In genomic region chr20:36070451-36070850, GRCh38 we compare ENCODE assay signal across 1 cellular context.
TF ChIP-seq lines count a peak whose summit lies in the region.

No MANE protein-coding gene starts in this region.

TF ChIP-seq in HepG2, 621 proteins besides CTCF, POLR2A, EP300 and RAD21 (continued from another document and continues in another):
- TF ChIP-seq, protein P1, sequence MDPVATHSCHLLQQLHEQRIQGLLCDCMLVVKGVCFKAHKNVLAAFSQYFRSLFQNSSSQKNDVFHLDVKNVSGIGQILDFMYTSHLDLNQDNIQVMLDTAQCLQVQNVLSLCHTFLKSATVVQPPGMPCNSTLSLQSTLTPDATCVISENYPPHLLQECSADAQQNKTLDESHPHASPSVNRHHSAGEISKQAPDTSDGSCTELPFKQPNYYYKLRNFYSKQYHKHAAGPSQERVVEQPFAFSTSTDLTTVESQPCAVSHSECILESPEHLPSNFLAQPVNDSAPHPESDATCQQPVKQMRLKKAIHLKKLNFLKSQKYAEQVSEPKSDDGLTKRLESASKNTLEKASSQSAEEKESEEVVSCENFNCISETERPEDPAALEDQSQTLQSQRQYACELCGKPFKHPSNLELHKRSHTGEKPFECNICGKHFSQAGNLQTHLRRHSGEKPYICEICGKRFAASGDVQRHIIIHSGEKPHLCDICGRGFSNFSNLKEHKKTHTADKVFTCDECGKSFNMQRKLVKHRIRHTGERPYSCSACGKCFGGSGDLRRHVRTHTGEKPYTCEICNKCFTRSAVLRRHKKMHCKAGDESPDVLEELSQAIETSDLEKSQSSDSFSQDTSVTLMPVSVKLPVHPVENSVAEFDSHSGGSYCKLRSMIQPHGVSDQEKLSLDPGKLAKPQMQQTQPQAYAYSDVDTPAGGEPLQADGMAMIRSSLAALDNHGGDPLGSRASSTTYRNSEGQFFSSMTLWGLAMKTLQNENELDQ (CRISPR knock-in tag; IDR thresholded peaks at IDR 0.05; ENCODE audit: borderline replicate concordance): no peak
- no peak for TF ChIP-seq FLYWCH1 (CRISPR knock-in tag; IDR thresholded peaks at IDR 0.05)
- no peak for TF ChIP-seq KDM1A (CRISPR knock-in tag; IDR thresholded peaks at IDR 0.05)
- TF ChIP-seq GPBP1L1 (CRISPR knock-in tag; IDR thresholded peaks at IDR 0.05): no peak
- TF ChIP-seq MXI1 (IDR thresholded peaks at IDR 0.05; ENCODE audit: borderline replicate concordance, low read depth, low read length): no peak
- no peak for TF ChIP-seq CCDC6 (CRISPR knock-in tag; IDR thresholded peaks at IDR 0.05)
- no peak for TF ChIP-seq DBP (CRISPR knock-in tag; IDR thresholded peaks at IDR 0.05; ENCODE audit: not compliant biosample characterization)
- TF ChIP-seq THAP7 (CRISPR knock-in tag; IDR thresholded peaks at IDR 0.05): no peak
- TF ChIP-seq NFIC (IDR thresholded peaks at IDR 0.05; ENCODE audit: low read length): no peak
- peak; percentile 50; the same call in 1 of the 2 replicates for TF ChIP-seq ZNF556 (CRISPR knock-in tag; IDR thresholded peaks at IDR 0.05; ENCODE audit: borderline replicate concordance)
- no peak for TF ChIP-seq AHR (CRISPR knock-in tag; IDR thresholded peaks at IDR 0.05)
- TF ChIP-seq HOXD1 (CRISPR knock-in tag; IDR thresholded peaks at IDR 0.05): no peak
- TF ChIP-seq ZNF660 (CRISPR knock-in tag; IDR thresholded peaks at IDR 0.05; ENCODE audit: borderline replicate concordance, low read depth): no peak
- TF ChIP-seq HNRNPLL (IDR thresholded peaks at IDR 0.05; ENCODE audit: low read depth, low read length, poor library complexity, severe bottlenecking): no peak
- 0 out of 2 replicates have a peak, but pooled peaks have one; percentile 30 for TF ChIP-seq ZNF12 (CRISPR knock-in tag; IDR thresholded peaks at IDR 0.05)
- peak; percentile 6 for TF ChIP-seq ZNF883 (CRISPR knock-in tag; IDR thresholded peaks at IDR 0.05; ENCODE audit: not compliant biosample characterization)
- TF ChIP-seq ZNF18 (CRISPR knock-in tag; IDR thresholded peaks at IDR 0.05; ENCODE audit: insufficient replicate concordance): no peak
- TF ChIP-seq, protein P2, sequence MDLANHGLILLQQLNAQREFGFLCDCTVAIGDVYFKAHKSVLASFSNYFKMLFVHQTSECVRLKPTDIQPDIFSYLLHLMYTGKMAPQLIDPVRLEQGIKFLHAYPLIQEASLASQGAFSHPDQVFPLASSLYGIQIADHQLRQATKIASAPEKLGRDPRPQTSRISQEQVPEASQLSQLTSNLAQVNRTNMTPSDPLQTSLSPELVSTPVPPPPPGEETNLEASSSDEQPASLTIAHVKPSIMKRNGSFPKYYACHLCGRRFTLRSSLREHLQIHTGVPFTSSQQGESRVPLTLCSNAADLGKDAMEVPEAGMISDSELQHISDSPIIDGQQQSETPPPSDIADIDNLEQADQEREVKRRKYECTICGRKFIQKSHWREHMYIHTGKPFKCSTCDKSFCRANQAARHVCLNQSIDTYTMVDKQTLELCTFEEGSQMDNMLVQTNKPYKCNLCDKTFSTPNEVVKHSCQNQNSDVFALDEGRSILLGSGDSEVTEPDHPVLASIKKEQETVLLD (CRISPR knock-in tag; IDR thresholded peaks at IDR 0.05; ENCODE audit: low read depth): no peak
- TF ChIP-seq ZNF20 (CRISPR knock-in tag; IDR thresholded peaks at IDR 0.05): no peak
- no peak for TF ChIP-seq YEATS2 (CRISPR knock-in tag; IDR thresholded peaks at IDR 0.05; ENCODE audit: borderline replicate concordance)
- no peak for TF ChIP-seq CENPX (CRISPR knock-in tag; IDR thresholded peaks at IDR 0.05)
- TF ChIP-seq RBAK (CRISPR knock-in tag; IDR thresholded peaks at IDR 0.05): no peak
- no peak for TF ChIP-seq TGIF2 (CRISPR knock-in tag; IDR thresholded peaks at IDR 0.05)
- TF ChIP-seq, protein P3, sequence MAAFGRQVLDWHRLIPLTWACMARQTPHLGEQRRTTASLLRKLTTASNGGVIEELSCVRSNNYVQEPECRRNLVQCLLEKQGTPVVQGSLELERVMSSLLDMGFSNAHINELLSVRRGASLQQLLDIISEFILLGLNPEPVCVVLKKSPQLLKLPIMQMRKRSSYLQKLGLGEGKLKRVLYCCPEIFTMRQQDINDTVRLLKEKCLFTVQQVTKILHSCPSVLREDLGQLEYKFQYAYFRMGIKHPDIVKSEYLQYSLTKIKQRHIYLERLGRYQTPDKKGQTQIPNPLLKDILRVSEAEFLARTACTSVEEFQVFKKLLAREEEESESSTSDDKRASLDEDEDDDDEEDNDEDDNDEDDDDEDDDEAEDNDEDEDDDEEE (CRISPR knock-in tag; IDR thresholded peaks at IDR 0.05): no peak
- peak; percentile 44; the same call in 1 of the 2 replicates for TF ChIP-seq GABPB1 (CRISPR knock-in tag; IDR thresholded peaks at IDR 0.05)
- no peak for TF ChIP-seq MED8 (CRISPR knock-in tag; IDR thresholded peaks at IDR 0.05; ENCODE audit: insufficient replicate concordance)
- no peak for TF ChIP-seq ZNF234 (CRISPR knock-in tag; conservative IDR thresholded peaks at IDR 0.05)
- no peak for TF ChIP-seq ZNF782 (CRISPR knock-in tag; IDR thresholded peaks at IDR 0.05; ENCODE audit: borderline replicate concordance)
- TF ChIP-seq ZNF790 (CRISPR knock-in tag; IDR thresholded peaks at IDR 0.05; ENCODE audit: borderline replicate concordance): no peak
- peak; percentile 54 for TF ChIP-seq SAP130 (CRISPR knock-in tag; IDR thresholded peaks at IDR 0.05; ENCODE audit: low read depth)
- TF ChIP-seq, protein P4, sequence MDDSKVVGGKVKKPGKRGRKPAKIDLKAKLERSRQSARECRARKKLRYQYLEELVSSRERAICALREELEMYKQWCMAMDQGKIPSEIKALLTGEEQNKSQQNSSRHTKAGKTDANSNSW (CRISPR knock-in tag; IDR thresholded peaks at IDR 0.05; ENCODE audit: borderline replicate concordance): no peak
- no peak for TF ChIP-seq ZNF143 (CRISPR knock-in tag; IDR thresholded peaks at IDR 0.05)
- no peak for TF ChIP-seq EED (CRISPR knock-in tag; IDR thresholded peaks at IDR 0.05)
- no peak for TF ChIP-seq ATF7-NPFF (CRISPR knock-in tag; IDR thresholded peaks at IDR 0.05; ENCODE audit: low read depth)
- TF ChIP-seq ZFYVE20 (CRISPR knock-in tag; IDR thresholded peaks at IDR 0.05; ENCODE audit: borderline replicate concordance, low read depth): no peak
- no peak for TF ChIP-seq ZNF253 (CRISPR knock-in tag; IDR thresholded peaks at IDR 0.05; ENCODE audit: borderline replicate concordance)
- TF ChIP-seq ZNF225 (CRISPR knock-in tag; IDR thresholded peaks at IDR 0.05): no peak; the same call in 1 of the 2 replicates
- TF ChIP-seq TBX3 (IDR thresholded peaks at IDR 0.05; ENCODE audit: borderline replicate concordance): no peak
- TF ChIP-seq, protein P5, sequence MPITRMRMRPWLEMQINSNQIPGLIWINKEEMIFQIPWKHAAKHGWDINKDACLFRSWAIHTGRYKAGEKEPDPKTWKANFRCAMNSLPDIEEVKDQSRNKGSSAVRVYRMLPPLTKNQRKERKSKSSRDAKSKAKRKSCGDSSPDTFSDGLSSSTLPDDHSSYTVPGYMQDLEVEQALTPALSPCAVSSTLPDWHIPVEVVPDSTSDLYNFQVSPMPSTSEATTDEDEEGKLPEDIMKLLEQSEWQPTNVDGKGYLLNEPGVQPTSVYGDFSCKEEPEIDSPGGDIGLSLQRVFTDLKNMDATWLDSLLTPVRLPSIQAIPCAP (CRISPR knock-in tag; IDR thresholded peaks at IDR 0.05; ENCODE audit: low read depth): no peak
- TF ChIP-seq, protein P6, sequence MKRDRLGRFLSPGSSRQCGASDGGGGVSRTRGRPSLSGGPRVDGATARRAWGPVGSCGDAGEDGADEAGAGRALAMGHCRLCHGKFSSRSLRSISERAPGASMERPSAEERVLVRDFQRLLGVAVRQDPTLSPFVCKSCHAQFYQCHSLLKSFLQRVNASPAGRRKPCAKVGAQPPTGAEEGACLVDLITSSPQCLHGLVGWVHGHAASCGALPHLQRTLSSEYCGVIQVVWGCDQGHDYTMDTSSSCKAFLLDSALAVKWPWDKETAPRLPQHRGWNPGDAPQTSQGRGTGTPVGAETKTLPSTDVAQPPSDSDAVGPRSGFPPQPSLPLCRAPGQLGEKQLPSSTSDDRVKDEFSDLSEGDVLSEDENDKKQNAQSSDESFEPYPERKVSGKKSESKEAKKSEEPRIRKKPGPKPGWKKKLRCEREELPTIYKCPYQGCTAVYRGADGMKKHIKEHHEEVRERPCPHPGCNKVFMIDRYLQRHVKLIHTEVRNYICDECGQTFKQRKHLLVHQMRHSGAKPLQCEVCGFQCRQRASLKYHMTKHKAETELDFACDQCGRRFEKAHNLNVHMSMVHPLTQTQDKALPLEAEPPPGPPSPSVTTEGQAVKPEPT (CRISPR knock-in tag; IDR thresholded peaks at IDR 0.05; ENCODE audit: low read depth): no peak
- TF ChIP-seq ATF3 (CRISPR knock-in tag; IDR thresholded peaks at IDR 0.05): no peak; the same call in 1 of the 2 replicates
- no peak for TF ChIP-seq KLF9 (CRISPR knock-in tag; IDR thresholded peaks at IDR 0.05; ENCODE audit: low read depth)
- TF ChIP-seq TEAD2 (CRISPR knock-in tag; IDR thresholded peaks at IDR 0.05): no peak
- TF ChIP-seq EZH2 (conservative IDR thresholded peaks at IDR 0.05; ENCODE audit: low read depth, low read length): no peak
- TF ChIP-seq ZNF280B (CRISPR knock-in tag; IDR thresholded peaks at IDR 0.05; ENCODE audit: borderline replicate concordance): no peak
- TF ChIP-seq NFE2L2 (IDR thresholded peaks at IDR 0.05; ENCODE audit: low read length): no peak
- no peak for TF ChIP-seq RNF2 (conservative IDR thresholded peaks at IDR 0.05; ENCODE audit: low read depth)
- no peak for TF ChIP-seq ZNF709 (CRISPR knock-in tag; IDR thresholded peaks at IDR 0.05)
- no peak for TF ChIP-seq MAFG (CRISPR knock-in tag; IDR thresholded peaks at IDR 0.05)
- TF ChIP-seq ZNF670 (CRISPR knock-in tag; IDR thresholded peaks at IDR 0.05; ENCODE audit: borderline replicate concordance): no peak
- TF ChIP-seq ZNF124 (CRISPR knock-in tag; IDR thresholded peaks at IDR 0.05): no peak
- TF ChIP-seq TBL1XR1 (IDR thresholded peaks at IDR 0.05; ENCODE audit: borderline replicate concordance, low read length, partially characterized antibody): no peak
- TF ChIP-seq CBX2 (IDR thresholded peaks at IDR 0.05; ENCODE audit: low read depth, low read length): no peak
- no peak for TF ChIP-seq CBX2 (CRISPR knock-in tag; IDR thresholded peaks at IDR 0.05; ENCODE audit: low read depth)
- no peak for TF ChIP-seq ZNF749 (CRISPR knock-in tag; IDR thresholded peaks at IDR 0.05; ENCODE audit: borderline replicate concordance)
- TF ChIP-seq SUZ12 (IDR thresholded peaks at IDR 0.05; ENCODE audit: low read depth, low read length): no peak
- no peak for TF ChIP-seq SP1 (IDR thresholded peaks at IDR 0.05)
- no peak for TF ChIP-seq SP1 (CRISPR knock-in tag; IDR thresholded peaks at IDR 0.05)
- TF ChIP-seq ZNF296 (CRISPR knock-in tag; conservative IDR thresholded peaks at IDR 0.05): no peak
- no peak for TF ChIP-seq SNAPC2 (CRISPR knock-in tag; IDR thresholded peaks at IDR 0.05)
- no peak for TF ChIP-seq ELF4 (CRISPR knock-in tag; IDR thresholded peaks at IDR 0.05; ENCODE audit: borderline replicate concordance)
- TF ChIP-seq NR2F2 (IDR thresholded peaks at IDR 0.05; ENCODE audit: borderline replicate concordance, low read depth): no peak
- TF ChIP-seq HES4 (CRISPR knock-in tag; IDR thresholded peaks at IDR 0.05; ENCODE audit: borderline replicate concordance): no peak
- TF ChIP-seq ZSCAN21 (CRISPR knock-in tag; IDR thresholded peaks at IDR 0.05; ENCODE audit: borderline replicate concordance): no peak; the same call in 1 of the 2 replicates
- peak; percentile 82; the same call in 1 of the 2 replicates for TF ChIP-seq MTA1 (CRISPR knock-in tag; IDR thresholded peaks at IDR 0.05; ENCODE audit: borderline replicate concordance)
